7 cellular contexts compared by ENCODE assay signal in the genomic region with DNA sequence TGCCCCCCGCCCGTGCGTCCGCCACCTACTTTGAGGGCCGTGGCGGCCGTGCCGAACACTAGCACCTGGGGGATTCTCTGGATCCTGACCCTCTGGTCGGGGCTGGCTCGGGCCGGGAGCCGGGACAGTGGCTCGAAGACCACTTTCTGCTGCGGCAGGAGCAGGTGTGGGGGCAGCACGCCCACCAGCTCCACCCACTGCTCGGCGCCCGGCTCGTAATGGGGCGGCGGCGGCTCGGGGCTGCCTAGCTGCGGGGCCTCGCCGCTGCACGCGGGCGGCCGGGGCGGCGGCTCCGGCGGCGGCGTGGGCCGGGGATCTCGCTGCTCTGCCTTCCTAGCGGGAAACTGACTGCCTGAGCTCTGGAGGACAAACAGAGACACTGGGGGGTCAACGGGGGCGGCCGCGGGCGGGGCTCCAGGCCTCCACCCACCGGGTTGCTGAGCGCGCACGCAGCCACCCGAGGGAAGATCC. TPM values are rescaled to one million over a fixed set of nuclear protein-coding genes. Genes with fewer than 3 reads are reported as not detected.
DNase-seq lines count a peak whose midpoint lies in the region; ATAC-seq and TF ChIP-seq lines count a peak whose summit lies in the region.
"Had no signal": no experiment of that assay in that cellular context is flagged by ENCODE, and none has a peak within 500 bp of the region (broad histone marks: within the 10 kb centered on the region; RNA-seq: fewer than 3 reads in every experiment).

No MANE protein-coding gene starts in this region.

- H4K8ac ChIP-seq in neuronal stem cell (ENCODE audit: low read depth, low read length), result no peak overlapping the region

- peak overlapping the region; percentile 82 for H2BK5ac ChIP-seq in neuronal stem cell (ENCODE audit: low read length)

- no peaks in the 10 kb centered on the region for H3F3A ChIP-seq in GM23338 (replicated peaks; ENCODE audit: low read depth)

- H3K18ac ChIP-seq in neuronal stem cell (ENCODE audit: low read length), result peak overlapping the region; percentile 97

- H2AFZ ChIP-seq in GM23338 (no peak overlapping the region), neuronal stem cell (ENCODE audit: low read length) (no peak overlapping the region)

- WGBS in neuronal stem cell (ENCODE audit: extremely low coverage in 2 of 2, insufficient read length in 2 of 2, insufficient replicate concordance in 1 of 2), 2 donors, result no CpG with 5 or more reads among the region's 49 CpGs

- peak overlapping the region; percentile 97 for H3K4ac ChIP-seq in neuronal stem cell (ENCODE audit: low read length)

- peaks cover 18% of the 10 kb centered on the region for H3K4me1 Mint-ChIP-seq in GM23338

- peaks cover 14% of the 10 kb centered on the region for H3K27me3 Mint-ChIP-seq in GM23338 (ENCODE audit: insufficient read depth, low read depth, poor library complexity)

- H3K4me3 ChIP-seq in GM23338 (peak overlapping the region; percentile 66), duodenal mucosa (ENCODE audit: low read depth in 1 of 2, low read length in 2 of 2) (peak overlapping the region; percentile 22 to 48), neuronal stem cell (ENCODE audit: low read length in 2 of 2) (peak overlapping the region in 1 of 2 donors; percentile 75)

- no peak overlapping the region for H2BK12ac ChIP-seq in neuronal stem cell (ENCODE audit: low read length)

- H3K79me2 ChIP-seq in GM23338 (replicated peaks; ENCODE audit: insufficient read depth), result no peaks in the 10 kb centered on the region

- no peak for TF ChIP-seq CTCF in GM23338 (conservative IDR thresholded peaks at IDR 0.05; ENCODE audit: low read depth in 2 of 2)

- no peaks in the 10 kb centered on the region for H3K9me2 ChIP-seq in GM23338 (ENCODE audit: insufficient read depth)

- no peaks in the 10 kb centered on the region for H3K9me3 Mint-ChIP-seq in GM23338

- no peak overlapping the region for H2BK120ac ChIP-seq in neuronal stem cell (ENCODE audit: low read depth, low read length)

- H3K36me3 ChIP-seq in GM23338 (ENCODE audit: insufficient read depth) (no peaks in the 10 kb centered on the region), duodenal mucosa (ENCODE audit: control insufficient read depth in 1 of 2, insufficient read depth in 2 of 2, low read length in 2 of 2) (peaks cover 9 to 22% of the 10 kb centered on the region in 2 donors), neuronal stem cell (replicated peaks in 1 of 2; ENCODE audit: control insufficient read depth in 2 of 2, insufficient read depth in 2 of 2, low read length in 2 of 2) (peaks cover 20 to 25% of the 10 kb centered on the region in 2 donors)

- no peaks in the 10 kb centered on the region for H3K27me3 ChIP-seq in GM23338 (ENCODE audit: insufficient read depth)
- H3K27me3 ChIP-seq in duodenal mucosa (ENCODE audit: control insufficient read depth in 1 of 2, insufficient read depth in 2 of 2, low read length in 2 of 2), result no peaks in the 10 kb centered on the region
- no peaks in the 10 kb centered on the region for H3K27me3 ChIP-seq in neuronal stem cell (ENCODE audit: control insufficient read depth in 3 of 3, insufficient read depth in 3 of 3, low read depth in 1 of 3, low read length in 3 of 3)

- H2AK5ac ChIP-seq in neuronal stem cell (ENCODE audit: low read depth, low read length), result peak overlapping the region; percentile 95

- H3K9me3 ChIP-seq in duodenal mucosa (ENCODE audit: control insufficient read depth in 1 of 2, low read length in 2 of 2) (no peaks in the 10 kb centered on the region), neuronal stem cell (replicated peaks in 1 of 2; ENCODE audit: control insufficient read depth in 2 of 2, insufficient read depth in 1 of 2, low read depth in 1 of 2, low read length in 2 of 2) (peaks cover 0 to 1% of the 10 kb centered on the region in 2 donors)

- peak; percentile 50 for ATAC-seq in GM23338
- no peak for ATAC-seq in HG03342 (IDR thresholded peaks at IDR 0.05; ENCODE audit: unreplicated experiment)
- ATAC-seq in HG02870 (IDR thresholded peaks at IDR 0.05; ENCODE audit: unreplicated experiment), result no peak

- peak overlapping the region; percentile 12 for H3K23ac ChIP-seq in neuronal stem cell (ENCODE audit: low read depth, low read length, poor library complexity)

- H3K27ac Mint-ChIP-seq in GM23338, result no peak overlapping the region

- peak overlapping the region; percentile 92 for H3K4me2 ChIP-seq in GM23338
- peak overlapping the region; percentile 77 for H3K4me2 ChIP-seq in neuronal stem cell (ENCODE audit: insufficient read depth, low read length, poor library complexity, severe bottlenecking)

- H2BK15ac ChIP-seq in neuronal stem cell (ENCODE audit: low read length), result peak overlapping the region; percentile 25

- H3K9ac ChIP-seq in duodenal mucosa (ENCODE audit: low read depth in 1 of 2, low read length in 2 of 2) (peak overlapping the region; percentile 18), neuronal stem cell (ENCODE audit: low read depth, low read length, poor library complexity) (peak overlapping the region; percentile 70)

- H3K79me1 ChIP-seq in neuronal stem cell (ENCODE audit: low read depth, low read length), result peaks cover 10% of the 10 kb centered on the region

- no peaks in the 10 kb centered on the region; the same call in 2 of the 3 replicates for H3K36me3 Mint-ChIP-seq in GM23338 (ENCODE audit: low read depth)

- H3K27ac ChIP-seq in GM23338 (ENCODE audit: low read depth), result no peak overlapping the region
- no peak overlapping the region for H3K27ac ChIP-seq in duodenal mucosa (ENCODE audit: low read depth, low read length)
- H3K27ac ChIP-seq in neuronal stem cell (replicated peaks; ENCODE audit: low read length), result no peak overlapping the region
- H3K27ac ChIP-seq: epithelial cell of prostate had no signal

- H4K91ac ChIP-seq in neuronal stem cell (ENCODE audit: low read depth, low read length, poor library complexity), result peak overlapping the region; percentile 25

- no peaks in the 10 kb centered on the region for H4K20me1 ChIP-seq in GM23338 (replicated peaks; ENCODE audit: insufficient read depth)

- H3K4me1 ChIP-seq in GM23338 (ENCODE audit: insufficient read depth) (peaks cover 19% of the 10 kb centered on the region), duodenal mucosa (ENCODE audit: control insufficient read depth in 1 of 2, insufficient read depth in 2 of 2, low read length in 2 of 2) (peaks cover 7 to 15% of the 10 kb centered on the region in 2 donors), neuronal stem cell (ENCODE audit: control insufficient read depth in 2 of 2, insufficient read depth in 1 of 2, low read depth in 1 of 2, low read length in 2 of 2) (peaks cover 0 to 10% of the 10 kb centered on the region in 2 donors)

- peak overlapping the region; percentile 71 for H3K14ac ChIP-seq in neuronal stem cell (ENCODE audit: low read length)

- peak overlapping the region; percentile 57; the same call in 2 of the 3 replicates for H3K4me3 Mint-ChIP-seq in GM23338

- DNase-seq in GM23338 (ENCODE audit: low spot score) (no peak), neuronal stem cell (ENCODE audit: low spot score) (peak; percentile 24), NCI-H446 treated with DMSO at 0.1 percent for 48 hours (lab: John Stamatoyannopoulos, UW) (no peak)

TF ChIP-seq in GM23338, 12 proteins besides CTCF, POLR2A, EP300 and RAD21:
- TF ChIP-seq JUNB (IDR thresholded peaks at IDR 0.05; ENCODE audit: unreplicated experiment) (no peak), POLR2AphosphoS5 (IDR thresholded peaks at IDR 0.05; ENCODE audit: low read depth) (peak; percentile 60), NANOG (IDR thresholded peaks at IDR 0.05; ENCODE audit: borderline replicate concordance) (no peak)

RNA-seq across cellular contexts. Expression of gene DCAF15, which starts 26.4 kb away (rescaled TPM):
- 74.8 and 81.3 TPM in 2 replicates for total RNA-seq in GM23338 (2014; rRNA removed; shearing (Covaris generic))
- polyA plus RNA-seq in GM23338 (2016; fragmentation: Nextera tagmentation; extraction: Ambion mirVana), result 39.5 and 41.6 TPM in 2 replicates
- 44.9 TPM for polyA plus RNA-seq in neuronal stem cell (2013, experiment 1 of 2)
- 44.2 TPM for polyA plus RNA-seq in neuronal stem cell (2013, experiment 2 of 2)

RNA-seq across cellular contexts. Expression of gene RFX1, which starts 27.4 kb away (rescaled TPM):
- total RNA-seq in GM23338 (2014; rRNA removed; shearing (Covaris generic)), result 10.1 and 11.8 TPM in 2 replicates
- 8.9 and 9.4 TPM in 2 replicates for polyA plus RNA-seq in GM23338 (2016; fragmentation: Nextera tagmentation; extraction: Ambion mirVana)
- 7.3 TPM for polyA plus RNA-seq in neuronal stem cell (2013, experiment 1 of 2)
- polyA plus RNA-seq in neuronal stem cell (2013, experiment 2 of 2), result 7.5 TPM

RNA-seq across cellular contexts. Expression of gene PODNL1, which starts 40.5 kb away (rescaled TPM):
- total RNA-seq in GM23338 (2014; rRNA removed; shearing (Covaris generic)), result 0.24 TPM in 1 of 2 replicates, not detected in the other
- polyA plus RNA-seq in GM23338 (2016; fragmentation: Nextera tagmentation; extraction: Ambion mirVana), result 1.3 TPM in 1 of 2 replicates, not detected in the other
- polyA plus RNA-seq in neuronal stem cell (2013, experiment 1 of 2), result 2.8 TPM
- polyA plus RNA-seq in neuronal stem cell (2013, experiment 2 of 2), result 2.8 TPM

RNA-seq across cellular contexts. Expression of gene RLN3, which starts 49.2 kb away (rescaled TPM):
- total RNA-seq in GM23338 (2014; rRNA removed; shearing (Covaris generic)), result not detected in 2 replicates
- polyA plus RNA-seq in GM23338 (2016; fragmentation: Nextera tagmentation; extraction: Ambion mirVana), result not detected in 2 replicates
- polyA plus RNA-seq in neuronal stem cell (2013, experiment 1 of 2), result not detected
- polyA plus RNA-seq in neuronal stem cell (2013, experiment 2 of 2), result not detected

RNA-seq across cellular contexts. Expression of gene IL27RA, which starts 52.8 kb away (rescaled TPM):
- total RNA-seq in GM23338 (2014; rRNA removed; shearing (Covaris generic)), result 11.4 and 12.8 TPM in 2 replicates
- polyA plus RNA-seq in GM23338 (2016; fragmentation: Nextera tagmentation; extraction: Ambion mirVana), result 7.7 and 8.3 TPM in 2 replicates
- 4.8 TPM for polyA plus RNA-seq in neuronal stem cell (2013, experiment 1 of 2)
- 4.3 TPM for polyA plus RNA-seq in neuronal stem cell (2013, experiment 2 of 2)
